1 cellular context compared by ENCODE assay signal in the genomic region with DNA sequence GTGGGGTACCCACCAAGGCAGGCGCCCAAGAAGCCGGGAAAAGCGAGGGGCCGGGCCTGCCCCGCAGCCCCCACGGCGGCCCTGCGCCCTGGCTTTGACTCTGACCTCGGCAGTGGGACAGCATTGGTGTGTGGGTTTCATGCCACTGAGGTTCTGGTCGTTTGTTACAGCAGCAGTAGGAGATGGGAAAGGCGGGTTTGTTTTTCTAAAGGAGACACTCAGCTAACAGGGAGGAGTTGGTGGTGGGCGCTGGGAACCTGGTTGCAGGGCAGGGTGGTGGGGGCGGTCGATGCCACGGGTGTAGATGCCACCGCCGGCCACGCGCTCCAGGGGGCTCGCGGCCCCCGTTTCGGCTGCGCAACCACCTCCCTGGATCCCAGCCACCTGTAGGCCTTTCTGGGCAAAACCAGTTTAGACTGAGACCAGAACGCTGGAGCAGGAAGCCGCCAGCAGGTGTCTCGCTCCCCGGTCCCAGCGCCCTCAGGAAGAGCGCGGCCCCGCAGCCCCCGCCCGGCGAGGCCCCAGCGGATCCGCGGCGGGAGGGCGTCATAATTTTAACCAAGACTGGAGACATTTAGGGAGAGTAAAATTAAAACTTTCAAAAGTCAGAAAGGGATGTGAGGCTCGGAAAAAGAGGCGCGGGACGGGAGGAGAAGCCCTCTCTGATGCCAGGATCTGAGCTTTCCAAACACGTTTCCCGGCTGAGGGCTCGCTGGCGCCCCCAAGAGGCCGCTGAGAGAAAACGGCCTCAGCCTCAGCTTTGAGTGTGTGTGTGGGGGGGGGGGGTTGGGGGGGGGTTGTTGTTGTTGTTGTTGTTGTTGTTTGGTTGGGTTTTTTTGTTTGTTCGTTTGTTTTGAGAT.
TF ChIP-seq lines count a peak whose summit lies in the region.

No MANE protein-coding gene starts in this region.

TF ChIP-seq in HepG2, 621 proteins besides CTCF, POLR2A, EP300 and RAD21 (continued from another document and continues in another):
- TF ChIP-seq ZNF18 (CRISPR knock-in tag; IDR thresholded peaks at IDR 0.05; ENCODE audit: insufficient replicate concordance) (no peak), RAD51 (IDR thresholded peaks at IDR 0.05; ENCODE audit: borderline replicate concordance) (no peak), U2AF2 (IDR thresholded peaks at IDR 0.05; ENCODE audit: low read depth, low read length) (no peak), KDM5A (IDR thresholded peaks at IDR 0.05; ENCODE audit: borderline replicate concordance, low read length) (no peak; the same call in 1 of the 2 replicates), RELA (CRISPR knock-in tag; IDR thresholded peaks at IDR 0.05) (no peak), SPEN (CRISPR knock-in tag; IDR thresholded peaks at IDR 0.05; ENCODE audit: low read depth) (no peak; the same call in 1 of the 2 replicates), ZNF776 (CRISPR knock-in tag; IDR thresholded peaks at IDR 0.05) (no peak), ZNF557 (CRISPR knock-in tag; IDR thresholded peaks at IDR 0.05) (no peak), ZNF607 (CRISPR knock-in tag; IDR thresholded peaks at IDR 0.05; ENCODE audit: borderline replicate concordance) (no peak), ZNF263 (CRISPR knock-in tag; IDR thresholded peaks at IDR 0.05) (0 out of 2 replicates have a peak, but pooled peaks have one; percentile 18), U2AF1 (optimal IDR thresholded peaks at IDR 0.05; ENCODE audit: low read depth, low read length) (no peak), ZNF441 (CRISPR knock-in tag; IDR thresholded peaks at IDR 0.05; ENCODE audit: borderline replicate concordance) (no peak), ADNP (CRISPR knock-in tag; IDR thresholded peaks at IDR 0.05) (no peak), PLRG1 (conservative IDR thresholded peaks at IDR 0.05) (no peak), PPARG (CRISPR knock-in tag; conservative IDR thresholded peaks at IDR 0.05) (no peak), ZFP1 (CRISPR knock-in tag; IDR thresholded peaks at IDR 0.05) (no peak), FOXC1 (CRISPR knock-in tag; IDR thresholded peaks at IDR 0.05; ENCODE audit: borderline replicate concordance) (0 out of 2 replicates have a peak, but pooled peaks have one; percentile 19), GABPB1 (CRISPR knock-in tag; IDR thresholded peaks at IDR 0.05) (peak; percentile 61; the same call in 1 of the 2 replicates), ZNF292 (CRISPR knock-in tag; IDR thresholded peaks at IDR 0.05; ENCODE audit: borderline replicate concordance, low read depth) (no peak), ATF7 (IDR thresholded peaks at IDR 0.05) (no peak), ATF7 (CRISPR knock-in tag; IDR thresholded peaks at IDR 0.05) (no peak), ZNF75D (CRISPR knock-in tag; IDR thresholded peaks at IDR 0.05; ENCODE audit: borderline replicate concordance) (no peak), ZBTB40 (IDR thresholded peaks at IDR 0.05) (no peak), ZBTB40 (CRISPR knock-in tag; IDR thresholded peaks at IDR 0.05) (no peak), ZNF337 (CRISPR knock-in tag; IDR thresholded peaks at IDR 0.05; ENCODE audit: borderline replicate concordance, low read depth) (no peak)
- TF ChIP-seq, protein P1, sequence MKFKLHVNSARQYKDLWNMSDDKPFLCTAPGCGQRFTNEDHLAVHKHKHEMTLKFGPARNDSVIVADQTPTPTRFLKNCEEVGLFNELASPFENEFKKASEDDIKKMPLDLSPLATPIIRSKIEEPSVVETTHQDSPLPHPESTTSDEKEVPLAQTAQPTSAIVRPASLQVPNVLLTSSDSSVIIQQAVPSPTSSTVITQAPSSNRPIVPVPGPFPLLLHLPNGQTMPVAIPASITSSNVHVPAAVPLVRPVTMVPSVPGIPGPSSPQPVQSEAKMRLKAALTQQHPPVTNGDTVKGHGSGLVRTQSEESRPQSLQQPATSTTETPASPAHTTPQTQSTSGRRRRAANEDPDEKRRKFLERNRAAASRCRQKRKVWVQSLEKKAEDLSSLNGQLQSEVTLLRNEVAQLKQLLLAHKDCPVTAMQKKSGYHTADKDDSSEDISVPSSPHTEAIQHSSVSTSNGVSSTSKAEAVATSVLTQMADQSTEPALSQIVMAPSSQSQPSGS (CRISPR knock-in tag; IDR thresholded peaks at IDR 0.05): peak; percentile 31; the same call in 1 of the 2 replicates
- TF ChIP-seq, protein P2, sequence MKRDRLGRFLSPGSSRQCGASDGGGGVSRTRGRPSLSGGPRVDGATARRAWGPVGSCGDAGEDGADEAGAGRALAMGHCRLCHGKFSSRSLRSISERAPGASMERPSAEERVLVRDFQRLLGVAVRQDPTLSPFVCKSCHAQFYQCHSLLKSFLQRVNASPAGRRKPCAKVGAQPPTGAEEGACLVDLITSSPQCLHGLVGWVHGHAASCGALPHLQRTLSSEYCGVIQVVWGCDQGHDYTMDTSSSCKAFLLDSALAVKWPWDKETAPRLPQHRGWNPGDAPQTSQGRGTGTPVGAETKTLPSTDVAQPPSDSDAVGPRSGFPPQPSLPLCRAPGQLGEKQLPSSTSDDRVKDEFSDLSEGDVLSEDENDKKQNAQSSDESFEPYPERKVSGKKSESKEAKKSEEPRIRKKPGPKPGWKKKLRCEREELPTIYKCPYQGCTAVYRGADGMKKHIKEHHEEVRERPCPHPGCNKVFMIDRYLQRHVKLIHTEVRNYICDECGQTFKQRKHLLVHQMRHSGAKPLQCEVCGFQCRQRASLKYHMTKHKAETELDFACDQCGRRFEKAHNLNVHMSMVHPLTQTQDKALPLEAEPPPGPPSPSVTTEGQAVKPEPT (CRISPR knock-in tag; IDR thresholded peaks at IDR 0.05; ENCODE audit: low read depth): no peak
- TF ChIP-seq, protein P3, sequence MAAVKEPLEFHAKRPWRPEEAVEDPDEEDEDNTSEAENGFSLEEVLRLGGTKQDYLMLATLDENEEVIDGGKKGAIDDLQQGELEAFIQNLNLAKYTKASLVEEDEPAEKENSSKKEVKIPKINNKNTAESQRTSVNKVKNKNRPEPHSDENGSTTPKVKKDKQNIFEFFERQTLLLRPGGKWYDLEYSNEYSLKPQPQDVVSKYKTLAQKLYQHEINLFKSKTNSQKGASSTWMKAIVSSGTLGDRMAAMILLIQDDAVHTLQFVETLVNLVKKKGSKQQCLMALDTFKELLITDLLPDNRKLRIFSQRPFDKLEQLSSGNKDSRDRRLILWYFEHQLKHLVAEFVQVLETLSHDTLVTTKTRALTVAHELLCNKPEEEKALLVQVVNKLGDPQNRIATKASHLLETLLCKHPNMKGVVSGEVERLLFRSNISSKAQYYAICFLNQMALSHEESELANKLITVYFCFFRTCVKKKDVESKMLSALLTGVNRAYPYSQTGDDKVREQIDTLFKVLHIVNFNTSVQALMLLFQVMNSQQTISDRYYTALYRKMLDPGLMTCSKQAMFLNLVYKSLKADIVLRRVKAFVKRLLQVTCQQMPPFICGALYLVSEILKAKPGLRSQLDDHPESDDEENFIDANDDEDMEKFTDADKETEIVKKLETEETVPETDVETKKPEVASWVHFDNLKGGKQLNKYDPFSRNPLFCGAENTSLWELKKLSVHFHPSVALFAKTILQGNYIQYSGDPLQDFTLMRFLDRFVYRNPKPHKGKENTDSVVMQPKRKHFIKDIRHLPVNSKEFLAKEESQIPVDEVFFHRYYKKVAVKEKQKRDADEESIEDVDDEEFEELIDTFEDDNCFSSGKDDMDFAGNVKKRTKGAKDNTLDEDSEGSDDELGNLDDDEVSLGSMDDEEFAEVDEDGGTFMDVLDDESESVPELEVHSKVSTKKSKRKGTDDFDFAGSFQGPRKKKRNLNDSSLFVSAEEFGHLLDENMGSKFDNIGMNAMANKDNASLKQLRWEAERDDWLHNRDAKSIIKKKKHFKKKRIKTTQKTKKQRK (IDR thresholded peaks at IDR 0.05; ENCODE audit: low read length): no peak
- TF ChIP-seq, protein P4, sequence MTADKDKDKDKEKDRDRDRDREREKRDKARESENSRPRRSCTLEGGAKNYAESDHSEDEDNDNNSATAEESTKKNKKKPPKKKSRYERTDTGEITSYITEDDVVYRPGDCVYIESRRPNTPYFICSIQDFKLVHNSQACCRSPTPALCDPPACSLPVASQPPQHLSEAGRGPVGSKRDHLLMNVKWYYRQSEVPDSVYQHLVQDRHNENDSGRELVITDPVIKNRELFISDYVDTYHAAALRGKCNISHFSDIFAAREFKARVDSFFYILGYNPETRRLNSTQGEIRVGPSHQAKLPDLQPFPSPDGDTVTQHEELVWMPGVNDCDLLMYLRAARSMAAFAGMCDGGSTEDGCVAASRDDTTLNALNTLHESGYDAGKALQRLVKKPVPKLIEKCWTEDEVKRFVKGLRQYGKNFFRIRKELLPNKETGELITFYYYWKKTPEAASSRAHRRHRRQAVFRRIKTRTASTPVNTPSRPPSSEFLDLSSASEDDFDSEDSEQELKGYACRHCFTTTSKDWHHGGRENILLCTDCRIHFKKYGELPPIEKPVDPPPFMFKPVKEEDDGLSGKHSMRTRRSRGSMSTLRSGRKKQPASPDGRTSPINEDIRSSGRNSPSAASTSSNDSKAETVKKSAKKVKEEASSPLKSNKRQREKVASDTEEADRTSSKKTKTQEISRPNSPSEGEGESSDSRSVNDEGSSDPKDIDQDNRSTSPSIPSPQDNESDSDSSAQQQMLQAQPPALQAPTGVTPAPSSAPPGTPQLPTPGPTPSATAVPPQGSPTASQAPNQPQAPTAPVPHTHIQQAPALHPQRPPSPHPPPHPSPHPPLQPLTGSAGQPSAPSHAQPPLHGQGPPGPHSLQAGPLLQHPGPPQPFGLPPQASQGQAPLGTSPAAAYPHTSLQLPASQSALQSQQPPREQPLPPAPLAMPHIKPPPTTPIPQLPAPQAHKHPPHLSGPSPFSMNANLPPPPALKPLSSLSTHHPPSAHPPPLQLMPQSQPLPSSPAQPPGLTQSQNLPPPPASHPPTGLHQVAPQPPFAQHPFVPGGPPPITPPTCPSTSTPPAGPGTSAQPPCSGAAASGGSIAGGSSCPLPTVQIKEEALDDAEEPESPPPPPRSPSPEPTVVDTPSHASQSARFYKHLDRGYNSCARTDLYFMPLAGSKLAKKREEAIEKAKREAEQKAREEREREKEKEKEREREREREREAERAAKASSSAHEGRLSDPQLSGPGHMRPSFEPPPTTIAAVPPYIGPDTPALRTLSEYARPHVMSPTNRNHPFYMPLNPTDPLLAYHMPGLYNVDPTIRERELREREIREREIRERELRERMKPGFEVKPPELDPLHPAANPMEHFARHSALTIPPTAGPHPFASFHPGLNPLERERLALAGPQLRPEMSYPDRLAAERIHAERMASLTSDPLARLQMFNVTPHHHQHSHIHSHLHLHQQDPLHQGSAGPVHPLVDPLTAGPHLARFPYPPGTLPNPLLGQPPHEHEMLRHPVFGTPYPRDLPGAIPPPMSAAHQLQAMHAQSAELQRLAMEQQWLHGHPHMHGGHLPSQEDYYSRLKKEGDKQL (CRISPR knock-in tag; IDR thresholded peaks at IDR 0.05; ENCODE audit: low read depth): no peak
